Comparison of ENCODE assay signal across 6 cellular contexts in the genomic region with DNA sequence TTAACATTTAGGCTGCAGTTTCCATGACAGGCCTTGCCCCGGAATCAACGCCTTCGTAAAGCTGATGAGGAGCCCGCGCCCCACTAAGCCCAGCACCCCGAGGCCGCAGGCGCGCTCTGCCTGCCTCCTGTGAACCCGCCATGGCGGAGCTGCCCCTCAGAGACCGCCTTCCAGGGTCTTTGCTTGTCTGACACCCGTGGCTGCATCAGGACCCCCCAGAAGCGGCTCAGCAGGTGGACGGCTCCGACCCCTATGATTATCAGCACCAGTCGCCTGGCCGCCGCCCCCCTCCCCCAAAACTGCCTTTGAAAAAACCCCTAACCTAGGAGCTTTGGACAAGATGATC. TPM values are rescaled to one million over a fixed set of nuclear protein-coding genes. Genes with fewer than 3 reads are reported as not detected.
DNase-seq lines count a peak whose midpoint lies in the region; ATAC-seq and TF ChIP-seq lines count a peak whose summit lies in the region.

No MANE protein-coding gene starts in this region.

- H3K27me3 ChIP-seq in tibial nerve = no peaks in the 10 kb centered on the region

- no peaks in the 10 kb centered on the region for H3K9me3 Mint-ChIP-seq in activated T-cell treated with anti-CD3 and anti-CD28 coated beads, Interleukin-2, amount 50 U/mL, for 4 hours
- peaks cover 2% of the 10 kb centered on the region for H3K9me3 Mint-ChIP-seq in glutamatergic neuron (ENCODE audit: unreplicated experiment)

- ATAC-seq in activated T-cell treated with anti-CD3 and anti-CD28 coated beads, Interleukin-2, amount 50 U/mL, for 4 hours = no peak

- no peak for TF ChIP-seq EP300 in tibial nerve (IDR thresholded peaks at IDR 0.05)

- H3K9me3 ChIP-seq in tibial nerve = no peaks in the 10 kb centered on the region

- peak overlapping the region; percentile 38 for H3K27ac Mint-ChIP-seq in glutamatergic neuron (ENCODE audit: unreplicated experiment)

- no peak for TF ChIP-seq POLR2A in tibial nerve (IDR thresholded peaks at IDR 0.05)

- peak overlapping the region; percentile 85 to 99 (median 99) for H3K4me3 ChIP-seq in tibial nerve

- peaks cover 0 to 65% (median 6%) of the 10 kb centered on the region in 3 donors for H3K36me3 ChIP-seq in tibial nerve

- no peaks in the 10 kb centered on the region for H3K27me3 Mint-ChIP-seq in activated T-cell treated with anti-CD3 and anti-CD28 coated beads, Interleukin-2, amount 50 U/mL, for 4 hours (ENCODE audit: low read depth)
- H3K27me3 Mint-ChIP-seq in glutamatergic neuron (ENCODE audit: unreplicated experiment) = no peaks in the 10 kb centered on the region

- H3K4me1 ChIP-seq in tibial nerve = peaks cover 0 to 47% (median 11%) of the 10 kb centered on the region in 4 donors

- 28 to 41% methylated on average over 18 to 19 of the region's 19 CpGs for WGBS in tibial nerve, 2 donors

- no peak for DNase-seq in activated T-cell treated with anti-CD3 and anti-CD28 coated beads, Interleukin-2, amount 50 U/mL, for 4 hours
- DNase-seq in activated T-cell treated with anti-CD3 and anti-CD28 coated beads, Interleukin-2, amount 50 U/mL, for 48 hours = no peak
- DNase-seq in glutamatergic neuron (no peak), tibial nerve (ENCODE audit: low spot score in 2 of 2) (no peak), GM19238 (ENCODE audit: insufficient read length, low spot score) (no peak), iPS-NIHi11 (ENCODE audit: low spot score) (no peak)

- H3K4me3 Mint-ChIP-seq in activated T-cell treated with anti-CD3 and anti-CD28 coated beads, Interleukin-2, amount 50 U/mL, for 4 hours = peak overlapping the region; percentile 86
- peak overlapping the region; percentile 72 for H3K4me3 Mint-ChIP-seq in glutamatergic neuron (ENCODE audit: unreplicated experiment)

- peaks cover 33% of the 10 kb centered on the region for H3K4me1 Mint-ChIP-seq in activated T-cell treated with anti-CD3 and anti-CD28 coated beads, Interleukin-2, amount 50 U/mL, for 4 hours (ENCODE audit: low read depth)
- peaks cover 16% of the 10 kb centered on the region for H3K4me1 Mint-ChIP-seq in glutamatergic neuron (ENCODE audit: low read depth, unreplicated experiment)

- H3K27ac ChIP-seq in tibial nerve = peak overlapping the region; percentile 37 to 80 (median 66)

- peaks cover 20% of the 10 kb centered on the region for H3K36me3 Mint-ChIP-seq in activated T-cell treated with anti-CD3 and anti-CD28 coated beads, Interleukin-2, amount 50 U/mL, for 4 hours (ENCODE audit: insufficient read depth)
- peaks cover 5% of the 10 kb centered on the region for H3K36me3 Mint-ChIP-seq in glutamatergic neuron (ENCODE audit: unreplicated experiment)

- TF ChIP-seq CTCF in glutamatergic neuron (IDR thresholded peaks at IDR 0.05; ENCODE audit: partially characterized antibody, unreplicated experiment) (no peak), tibial nerve (IDR thresholded peaks at IDR 0.05) (no peak)

RNA-seq across cellular contexts. Expression of gene DPH7, which starts 0.5 kb away (rescaled TPM):
- total RNA-seq in activated T-cell treated with anti-CD3 and anti-CD28 coated beads, Interleukin-2, amount 50 U/mL, for 4 hours = 10 to 100 TPM; 34.1 to 37.7 (median 35.2) TPM
- total RNA-seq in glutamatergic neuron (ENCODE audit: unreplicated experiment) = 64.6 TPM
- 10 to 100 TPM; 40.8 to 61.5 (median 42.4) TPM for total RNA-seq in tibial nerve

RNA-seq across cellular contexts. Expression of gene ZMYND19, which starts 11.1 kb away (rescaled TPM):
- 100 to 1,000 TPM in 2 of 3 donors, 10 to 100 TPM in 1; 98.6 to 122 (median 106) TPM for total RNA-seq in activated T-cell treated with anti-CD3 and anti-CD28 coated beads, Interleukin-2, amount 50 U/mL, for 4 hours
- total RNA-seq in glutamatergic neuron (ENCODE audit: unreplicated experiment) (33.9 TPM), tibial nerve (10 to 100 TPM; 13.8 to 17.4 (median 15.8) TPM)

RNA-seq across cellular contexts. Expression of gene ARRDC1, which starts 26.3 kb away (rescaled TPM):
- total RNA-seq in activated T-cell treated with anti-CD3 and anti-CD28 coated beads, Interleukin-2, amount 50 U/mL, for 4 hours = 10 to 100 TPM; 27.5 to 39.3 (median 33.8) TPM
- total RNA-seq in glutamatergic neuron (ENCODE audit: unreplicated experiment) (22.5 TPM), tibial nerve (10 to 100 TPM; 26.4 to 83.1 (median 50.1) TPM)

RNA-seq across cellular contexts. Expression of gene MRPL41, which starts 27.6 kb away (rescaled TPM):
- 10 to 100 TPM; 81.6 to 99.0 (median 86.3) TPM for total RNA-seq in activated T-cell treated with anti-CD3 and anti-CD28 coated beads, Interleukin-2, amount 50 U/mL, for 4 hours
- total RNA-seq in glutamatergic neuron (ENCODE audit: unreplicated experiment) (48.9 TPM), tibial nerve (100 to 1,000 TPM in 1 of 4 donors, 10 to 100 TPM in 3; 77.1 to 161 (median 98.3) TPM)

RNA-seq across cellular contexts. Expression of gene PNPLA7, which starts 29.0 kb away (rescaled TPM):
- total RNA-seq in activated T-cell treated with anti-CD3 and anti-CD28 coated beads, Interleukin-2, amount 50 U/mL, for 4 hours = 1 to 10 TPM; 1.3 to 1.9 (median 1.8) TPM
- total RNA-seq in glutamatergic neuron (ENCODE audit: unreplicated experiment) (6.7 TPM), tibial nerve (10 to 100 TPM; 12.0 to 25.2 (median 18.7) TPM)
